25 cellular contexts compared by ENCODE assay signal in the genomic region with DNA sequence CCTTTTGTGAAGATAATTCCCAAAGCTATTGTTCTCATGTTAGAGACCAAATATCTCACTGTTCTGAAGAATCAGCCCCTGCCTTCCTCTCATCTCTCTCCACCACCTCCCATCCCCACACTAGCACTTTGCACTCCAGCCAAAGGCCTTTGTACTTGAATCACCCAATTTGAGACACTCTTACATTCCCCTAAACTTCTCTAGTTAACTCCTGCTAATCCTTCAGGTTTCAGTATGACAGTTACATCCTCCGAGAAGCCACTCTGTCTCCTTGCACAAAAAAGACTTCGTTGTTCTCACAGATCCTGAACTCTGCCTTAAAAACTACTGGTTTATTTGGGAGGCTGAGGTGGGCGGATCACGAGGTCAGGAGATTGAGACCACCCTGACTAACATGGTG.
"Had no signal": no experiment of that assay in that cellular context is flagged by ENCODE, and none has a peak within 500 bp of the region (broad histone marks: within the 10 kb centered on the region; RNA-seq: fewer than 3 reads in every experiment).

No MANE protein-coding gene starts in this region.

- H3K27me3 Mint-ChIP-seq: activated B cell treated with CpG ODN at 0.5 μM for 24 hours; activated CD8-positive, alpha-beta memory T cell treated with anti-CD3 and anti-CD28 coated beads, Interleukin-2, amount 10 ng/mL, durations not matched to agents 7 days and 5 days; activated T-cell treated with anti-CD3 and anti-CD28 coated beads, Interleukin-2, amount 50 U/mL, for 24 hours had no signal

- H3K27me3 ChIP-seq: brain microvascular endothelial cell, MG63, Peyer's patch had no signal

- H3K4me3 ChIP-seq: MG63, Peyer's patch had no signal

- H3K9me3 ChIP-seq: MG63, Peyer's patch had no signal

- H3K36me3 Mint-ChIP-seq: activated CD8-positive, alpha-beta memory T cell treated with anti-CD3 and anti-CD28 coated beads, Interleukin-2, amount 10 ng/mL, durations not matched to agents 7 days and 5 days had no signal

- H3K9me3 Mint-ChIP-seq: activated B cell treated with CpG ODN at 0.5 μM for 24 hours; activated naive CD4-positive, alpha-beta T cell treated with anti-CD3 and anti-CD28 coated beads, Interleukin-2, amount 50 U/mL, for 72 hours; activated naive CD8-positive, alpha-beta T cell treated with anti-CD3 and anti-CD28 coated beads, Interleukin-2, amount 50 U/mL, for 24 hours; activated T-cell treated with anti-CD3 and anti-CD28 coated beads, Interleukin-2, amount 50 U/mL, for 24 hours had no signal

- H3K27ac Mint-ChIP-seq: activated B cell treated with CpG ODN at 0.5 μM for 24 hours; activated CD8-positive, alpha-beta memory T cell treated with anti-CD3 and anti-CD28 coated beads, Interleukin-2, amount 10 ng/mL, durations not matched to agents 7 days and 5 days; activated naive CD4-positive, alpha-beta T cell treated with anti-CD3 and anti-CD28 coated beads, Interleukin-2, amount 50 U/mL, for 72 hours; activated naive CD8-positive, alpha-beta T cell treated with anti-CD3 and anti-CD28 coated beads, Interleukin-2, amount 50 U/mL, for 24 hours; activated T-cell treated with anti-CD3 and anti-CD28 coated beads, Interleukin-2, amount 50 U/mL, for 24 hours had no signal

- ATAC-seq: activated CD8-positive, alpha-beta memory T cell treated with anti-CD3 and anti-CD28 coated beads, Interleukin-2, amount 10 ng/mL, durations not matched to agents 7 days and 5 days; activated naive CD4-positive, alpha-beta T cell treated with anti-CD3 and anti-CD28 coated beads, Interleukin-2, amount 50 U/mL, for 72 hours; activated naive CD8-positive, alpha-beta T cell treated with anti-CD3 and anti-CD28 coated beads, Interleukin-2, amount 50 U/mL, for 24 hours had no signal

- H3K4me1 ChIP-seq: Peyer's patch had no signal

- H3K4me3 Mint-ChIP-seq: activated B cell treated with CpG ODN at 0.5 μM for 24 hours; activated CD4-positive, alpha-beta T cell treated with anti-CD3 and anti-CD28 coated beads, Interleukin-2, amount 10 ng/mL, durations not matched to agents 24 days and 14 days; activated CD8-positive, alpha-beta memory T cell treated with anti-CD3 and anti-CD28 coated beads, Interleukin-2, amount 10 ng/mL, durations not matched to agents 7 days and 5 days; activated naive CD8-positive, alpha-beta T cell treated with anti-CD3 and anti-CD28 coated beads, Interleukin-2, amount 50 U/mL, for 24 hours; activated T-cell treated with anti-CD3 and anti-CD28 coated beads, Interleukin-2, amount 50 U/mL, for 24 hours had no signal

- H3K27ac ChIP-seq: brain microvascular endothelial cell, Peyer's patch had no signal

- DNase-seq: activated B cell treated with CpG ODN at 0.5 μM for 24 hours; activated CD4-positive, alpha-beta T cell treated with anti-CD3 and anti-CD28 coated beads for 1 hour; activated CD4-positive, alpha-beta T cell treated with anti-CD3 and anti-CD28 coated beads, Interleukin-2, amount 10 ng/mL, durations not matched to agents 24 days and 14 days; activated CD4-positive, alpha-beta T cell treated with anti-CD3 and anti-CD28 coated beads, Interleukin-2, amount 50 U/mL, for 48 hours; activated CD8-positive, alpha-beta memory T cell treated with anti-CD3 and anti-CD28 coated beads, Interleukin-2, amount 10 ng/mL, durations not matched to agents 7 days and 5 days; activated effector memory CD4-positive, alpha-beta T cell treated with anti-CD3 and anti-CD28 coated beads, Interleukin-2, amount 50 U/mL, for 16 hours; activated naive CD4-positive, alpha-beta T cell treated with Interleukin-2 at 50 U/mL for 16 hours; activated naive CD8-positive, alpha-beta T cell treated with anti-CD3 and anti-CD28 coated beads, Interleukin-2, amount 50 U/mL, for 24 hours; activated T-cell treated with anti-CD3 and anti-CD28 coated beads, Interleukin-2, amount 50 U/mL, for 24 hours; amygdala; brain microvascular endothelial cell; cerebellar nuclear complex; MG63; NCI-H1105; NCI-H1436; NCI-H1694 treated with DMSO at 0.1 percent for 48 hours; NCI-H2029 treated with DMSO at 0.1 percent for 48 hours; NCI-H345; NCI-H510A; NCI-H69; Peyer's patch; SHP77; T-helper 2 cell; T1000 had no signal

- H3K36me3 ChIP-seq: brain microvascular endothelial cell, MG63, Peyer's patch had no signal
